Comparison of ENCODE assay signal across 8 cellular contexts in the genomic region with DNA sequence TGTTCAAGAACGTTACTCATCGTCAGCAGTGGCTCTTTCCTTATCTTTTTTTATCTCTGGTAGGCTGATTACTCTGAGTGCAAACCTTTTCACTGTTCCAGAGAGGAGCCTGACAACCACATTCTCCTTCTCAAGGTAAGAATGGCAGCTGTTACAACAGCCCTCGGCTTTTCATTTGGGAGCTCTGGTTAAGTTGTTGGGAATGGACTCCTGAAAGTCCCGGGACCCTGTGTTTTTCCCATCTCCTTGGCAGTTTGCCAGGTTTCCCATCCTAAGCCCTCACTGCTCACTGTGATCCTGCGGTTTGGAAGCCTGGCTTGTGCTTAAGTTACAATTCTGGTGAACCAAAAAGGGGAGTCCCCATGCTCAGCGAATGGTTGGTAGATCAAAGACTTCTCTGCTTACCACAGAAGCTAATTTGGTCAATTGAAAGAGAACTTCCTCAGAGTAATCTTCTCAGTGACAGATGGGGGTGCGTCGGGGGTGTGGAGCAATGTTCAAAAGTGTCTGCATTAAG.
DNase-seq lines count a peak whose midpoint lies in the region; ATAC-seq, FAIRE-seq and TF ChIP-seq lines count a peak whose summit lies in the region.

No MANE protein-coding gene starts in this region.

- no peaks in the 10 kb centered on the region for H3K9me3 ChIP-seq in pancreas
- no peaks in the 10 kb centered on the region for H3K9me3 ChIP-seq in thyroid gland

- no peaks in the 10 kb centered on the region for H3K79me2 ChIP-seq in KMS-11 (ENCODE audit: insufficient read depth, low read depth)

- intact Hi-C loops in pancreas (cut with DNase I), result no loop called here
- intact Hi-C loops in thyroid gland (cut with DNase I), result no loop called here

- no peak overlapping the region for H3K27ac Mint-ChIP-seq in activated naive CD4-positive, alpha-beta T cell treated with anti-CD3 and anti-CD28 coated beads, Interleukin-2, amount 10 ng/mL, durations not matched to agents 7 days and 5 days
- peak overlapping the region; percentile 35 for H3K27ac Mint-ChIP-seq in type B pancreatic cell

- CTCF ChIA-PET in activated naive CD4-positive, alpha-beta T cell treated with anti-CD3 and anti-CD28 coated beads, Interleukin-2, amount 10 ng/mL, durations not matched to agents 7 days and 5 days (lab: Charles Lee), result interaction anchor here (1.5 kb wide), 1 partner anchor 9 kb away, joined by 3 read pairs; no protein-coding TSS in a partner anchor

- TF ChIP-seq CTCF in GM13976 (IDR thresholded peaks at IDR 0.05; ENCODE audit: borderline replicate concordance, control extremely low read depth, extremely low read depth, insufficient read depth, missing control alignments) (no peak), KMS-11 (conservative IDR thresholded peaks at IDR 0.05; ENCODE audit: low read depth, low read length) (no peak), type B pancreatic cell (conservative IDR thresholded peaks at IDR 0.05) (no peak), pancreas (IDR thresholded peaks at IDR 0.05) (no peak), thyroid gland (IDR thresholded peaks at IDR 0.05) (no peak)

- no peaks in the 10 kb centered on the region for H3K36me3 Mint-ChIP-seq in activated naive CD4-positive, alpha-beta T cell treated with anti-CD3 and anti-CD28 coated beads, Interleukin-2, amount 10 ng/mL, durations not matched to agents 7 days and 5 days
- peaks cover 8% of the 10 kb centered on the region for H3K36me3 Mint-ChIP-seq in type B pancreatic cell

- H3K9ac ChIP-seq in KMS-11, result no peak overlapping the region

- no peak for FAIRE-seq in pancreas (lab: Jason Lieb, UNC)

- peak overlapping the region; percentile 30; the same call in 1 of the 2 replicates for H3K4me2 ChIP-seq in KMS-11

- DNase-seq in GM13976 (ENCODE audit: low spot score) (peak; percentile 59), type B pancreatic cell (ENCODE audit: extremely low spot score, unreplicated experiment) (no peak), pancreas (no peak), cerebellar cortex (ENCODE audit: low spot score) (no peak), thyroid gland (no peak)
- DNase-seq in activated naive CD4-positive, alpha-beta T cell treated with anti-CD3 and anti-CD28 coated beads, Interleukin-2, amount 10 ng/mL, durations not matched to agents 7 days and 5 days, result peak; percentile 23

- H3K4me3 ChIP-seq in KMS-11 (IDR thresholded peaks at IDR 0.05; ENCODE audit: insufficient read depth, low read depth, low read length) (no peak overlapping the region), pancreas (no peak overlapping the region), thyroid gland (replicated peaks in 1 of 3) (no peak overlapping the region)

- TF ChIP-seq POLR2A in thyroid gland (IDR thresholded peaks at IDR 0.05), result no peak

- H3K4me1 Mint-ChIP-seq in activated naive CD4-positive, alpha-beta T cell treated with anti-CD3 and anti-CD28 coated beads, Interleukin-2, amount 10 ng/mL, durations not matched to agents 7 days and 5 days, result peaks cover 11% of the 10 kb centered on the region
- peaks cover 39% of the 10 kb centered on the region for H3K4me1 Mint-ChIP-seq in type B pancreatic cell (ENCODE audit: unreplicated experiment)

- no peak overlapping the region for H2AFZ ChIP-seq in KMS-11 (ENCODE audit: low read depth)

- no peak overlapping the region for H3K4me3 Mint-ChIP-seq in activated naive CD4-positive, alpha-beta T cell treated with anti-CD3 and anti-CD28 coated beads, Interleukin-2, amount 10 ng/mL, durations not matched to agents 7 days and 5 days
- H3K4me3 Mint-ChIP-seq in type B pancreatic cell, result no peak overlapping the region

- WGBS in pancreas, 2 donors, result 63 to 68% methylated on average over 8 of the region's 8 CpGs
- 47% methylated on average over 8 of the region's 8 CpGs for WGBS in thyroid gland, 2 donors

- H3K4me1 ChIP-seq in KMS-11 (ENCODE audit: low read depth, poor library complexity, severe bottlenecking), result peaks cover 19% of the 10 kb centered on the region
- no peaks in the 10 kb centered on the region for H3K4me1 ChIP-seq in pancreas
- H3K4me1 ChIP-seq in thyroid gland, result no peaks in the 10 kb centered on the region

- in situ Hi-C loops in GM13976 (cut with MboI; ENCODE audit: low sequenced_read_pairs, unreplicated experiment), result no loop called here

- H3K27me3 ChIP-seq in KMS-11 (ENCODE audit: insufficient read depth, low read depth), result no peaks in the 10 kb centered on the region
- no peaks in the 10 kb centered on the region for H3K27me3 ChIP-seq in pancreas
- no peaks in the 10 kb centered on the region for H3K27me3 ChIP-seq in thyroid gland

- H3K27ac ChIP-seq in KMS-11 (no peak overlapping the region), pancreas (no peak overlapping the region), thyroid gland (no peak overlapping the region)

- ATAC-seq in GM21529 (IDR thresholded peaks at IDR 0.05; ENCODE audit: unreplicated experiment), result peak; percentile 99
- no peak for ATAC-seq in pancreas

- H3K36me3 ChIP-seq in KMS-11 (ENCODE audit: insufficient read depth), result no peaks in the 10 kb centered on the region
- no peaks in the 10 kb centered on the region for H3K36me3 ChIP-seq in pancreas
- H3K36me3 ChIP-seq in thyroid gland, result no peaks in the 10 kb centered on the region

- no peaks in the 10 kb centered on the region for H4K20me1 ChIP-seq in KMS-11 (ENCODE audit: insufficient read depth)

- H3K27me3 Mint-ChIP-seq in activated naive CD4-positive, alpha-beta T cell treated with anti-CD3 and anti-CD28 coated beads, Interleukin-2, amount 10 ng/mL, durations not matched to agents 7 days and 5 days, result peaks cover 15% of the 10 kb centered on the region
- H3K27me3 Mint-ChIP-seq in type B pancreatic cell, result no peaks in the 10 kb centered on the region

- no peaks in the 10 kb centered on the region for H3K9me3 Mint-ChIP-seq in activated naive CD4-positive, alpha-beta T cell treated with anti-CD3 and anti-CD28 coated beads, Interleukin-2, amount 10 ng/mL, durations not matched to agents 7 days and 5 days
- no peaks in the 10 kb centered on the region for H3K9me3 Mint-ChIP-seq in type B pancreatic cell

Comparison
In these comparisons a context has a peak if more than half of its experiments do, and no peak if none do; other contexts are left out.
1. DNase-seq: peak in GM13976 (single experiment) and activated naive CD4-positive, alpha-beta T cell treated with anti-CD3 and anti-CD28 coated beads, Interleukin-2, amount 10 ng/mL, durations not matched to agents 7 days and 5 days (single experiment); none in type B pancreatic cell (single experiment), pancreas (0 of 6), cerebellar cortex (single experiment) and thyroid gland (0 of 2).